In the genomic region with DNA sequence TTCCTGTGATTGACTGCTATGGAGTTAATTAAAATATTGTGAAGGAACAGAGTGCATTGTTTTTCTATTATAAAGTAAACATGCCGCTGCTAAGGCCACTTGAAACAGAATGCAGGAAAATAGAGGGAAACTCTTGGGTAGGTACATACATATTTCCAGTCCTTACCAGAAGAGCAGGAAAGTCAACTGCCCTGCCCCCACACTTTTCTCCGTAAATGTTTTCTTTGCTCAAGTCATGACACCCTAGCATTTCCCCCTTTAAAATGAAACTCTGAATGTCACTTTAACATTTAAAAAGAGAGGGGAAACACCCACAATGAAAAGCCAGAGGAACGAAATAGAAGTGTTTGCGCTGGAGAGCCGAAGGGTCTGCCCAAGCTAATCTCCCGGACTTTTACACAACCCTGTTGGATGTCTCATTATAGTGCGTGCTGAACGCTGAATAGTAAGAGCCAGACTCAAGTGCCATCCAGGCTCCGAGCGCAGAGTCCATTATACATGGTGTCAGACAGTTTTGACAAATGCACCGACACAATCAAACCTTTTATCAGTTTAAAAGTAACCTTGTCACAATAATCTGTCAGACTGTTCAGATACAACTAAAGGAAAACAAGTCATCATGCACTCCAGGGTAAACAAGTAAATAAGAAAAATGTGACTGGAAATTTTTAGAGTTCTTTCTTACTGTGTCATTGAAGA, we compare ENCODE assay signal across 12 cellular contexts.
DNase-seq lines count a peak whose midpoint lies in the region; ATAC-seq and TF ChIP-seq lines count a peak whose summit lies in the region.
"Had no signal": no experiment of that assay in that cellular context is flagged by ENCODE, and none has a peak within 500 bp of the region (broad histone marks: within the 10 kb centered on the region; RNA-seq: fewer than 3 reads in every experiment).

No MANE protein-coding gene starts in this region.

- intact Hi-C loops in naive thymus-derived CD4-positive, alpha-beta T cell (cut with micrococcal nuclease), result no loop called here

- H3K36me3 ChIP-seq in SK-N-MC (ENCODE audit: insufficient read depth, low read length) (no peaks in the 10 kb centered on the region), iPS-20b (ENCODE audit: insufficient read depth, low read depth, low read length) (no peaks in the 10 kb centered on the region), skeletal muscle tissue (ENCODE audit: control insufficient read depth in 3 of 3, insufficient read depth in 3 of 3, low read length in 3 of 3) (no peaks in the 10 kb centered on the region), WERI-Rb-1 (no peaks in the 10 kb centered on the region)
- no peaks in the 10 kb centered on the region for H3K36me3 ChIP-seq in naive thymus-derived CD4-positive, alpha-beta T cell (ENCODE audit: control insufficient read depth in 2 of 3, insufficient read depth in 3 of 3, low read length in 3 of 3)

- no peak overlapping the region for H3K27ac Mint-ChIP-seq in naive thymus-derived CD4-positive, alpha-beta T cell
- H3K27ac Mint-ChIP-seq: IgD-negative memory B cell had no signal

- H3K4me1 ChIP-seq in iPS-20b (ENCODE audit: insufficient read depth, low read length) (peaks cover 18% of the 10 kb centered on the region; the same call in 1 of the 2 replicates), skeletal muscle tissue (ENCODE audit: control insufficient read depth in 3 of 3, insufficient read depth in 3 of 3, low read length in 3 of 3) (peaks cover 0 to 3% (median 0%) of the 10 kb centered on the region in 3 donors)
- H3K4me1 ChIP-seq in naive thymus-derived CD4-positive, alpha-beta T cell (ENCODE audit: control insufficient read depth in 2 of 2, insufficient read depth in 2 of 2, low read length in 2 of 2), result no peaks in the 10 kb centered on the region

- peak overlapping the region in 5 of 10 donors; percentile 14 to 56 (median 19) for H3K4me3 Mint-ChIP-seq in naive thymus-derived CD4-positive, alpha-beta T cell
- H3K4me3 Mint-ChIP-seq: IgD-negative memory B cell had no signal

- peak overlapping the region; percentile 76 for H3K4me3 ChIP-seq in SK-N-MC
- peak overlapping the region; percentile 51 for H3K4me3 ChIP-seq in iPS-20b (ENCODE audit: low read length)
- peak overlapping the region; percentile 42 to 70 (median 51) for H3K4me3 ChIP-seq in skeletal muscle tissue (ENCODE audit: low read length in 3 of 3)
- no peak overlapping the region for H3K4me3 ChIP-seq in WERI-Rb-1 (ENCODE audit: low read depth, low read length)
- H3K4me3 ChIP-seq in naive thymus-derived CD4-positive, alpha-beta T cell (ENCODE audit: low read length), result no peak overlapping the region

- CTCF ChIA-PET in naive thymus-derived CD4-positive, alpha-beta T cell (lab: Charles Lee), result no interaction called here

- POLR2A ChIA-PET in naive thymus-derived CD4-positive, alpha-beta T cell (lab: Charles Lee), result no interaction called here

- peak overlapping the region; percentile 20 for H3K9ac ChIP-seq in SK-N-MC (ENCODE audit: insufficient read length)
- H3K9ac ChIP-seq in iPS-20b (ENCODE audit: low read depth, low read length), result peak overlapping the region; percentile 31; the same call in 1 of the 2 replicates
- peak overlapping the region; percentile 60 to 71 (median 70) for H3K9ac ChIP-seq in skeletal muscle tissue (ENCODE audit: low read depth in 1 of 3, low read length in 3 of 3)

- peak overlapping the region; percentile 62 for H3K27ac ChIP-seq in SK-N-MC
- H3K27ac ChIP-seq in iPS-20b (ENCODE audit: low read length), result peak overlapping the region; percentile 5
- H3K27ac ChIP-seq in skeletal muscle tissue (ENCODE audit: low read depth, low read length), result peak overlapping the region; percentile 64
- H3K27ac ChIP-seq in WERI-Rb-1, result no peak overlapping the region
- H3K27ac ChIP-seq in naive thymus-derived CD4-positive, alpha-beta T cell (ENCODE audit: low read depth, low read length), result no peak overlapping the region
- H3K27ac ChIP-seq: 22Rv1 had no signal

- no peak for ATAC-seq in naive thymus-derived CD4-positive, alpha-beta T cell

- peaks cover 0 to 9% (median 3%) of the 10 kb centered on the region in 7 donors for H3K4me1 Mint-ChIP-seq in naive thymus-derived CD4-positive, alpha-beta T cell
- H3K4me1 Mint-ChIP-seq: IgD-negative memory B cell had no signal

- H3K36me3 Mint-ChIP-seq in naive thymus-derived CD4-positive, alpha-beta T cell, result peaks cover 0 to 4% (median 0%) of the 10 kb centered on the region in 5 donors
- H3K36me3 Mint-ChIP-seq: IgD-negative memory B cell had no signal

- no peak for TF ChIP-seq CTCF in WERI-Rb-1 (IDR thresholded peaks at IDR 0.05; ENCODE audit: low read depth, low read length)

- DNase-seq in NCI-H1417 (lab: John Stamatoyannopoulos, UW) (peak; percentile 62 to 90 (median 84)), NCI-H1417 treated with DMSO at 0.1 percent for 48 hours (lab: John Stamatoyannopoulos, UW) (no peak), SK-N-MC (ENCODE audit: low read depth, low spot score) (no peak), WERI-Rb-1 (no peak)
- DNase-seq in NK-92 treated with Interleukin-12 subunit alpha and Interleukin-12 subunit beta, amount 100 ng/mL, for 24 hours (lab: John Stamatoyannopoulos, UW), result no peak
- DNase-seq in naive thymus-derived CD4-positive, alpha-beta T cell, result no peak
- DNase-seq: activated CD4-positive, CD25-positive, alpha-beta regulatory T cell; effector CD8-positive, alpha-beta T cell had no signal

- H3K27me3 ChIP-seq in iPS-20b (ENCODE audit: insufficient read depth, low read length) (no peaks in the 10 kb centered on the region), skeletal muscle tissue (ENCODE audit: control insufficient read depth in 3 of 3, insufficient read depth in 3 of 3, low read length in 3 of 3) (no peaks in the 10 kb centered on the region), WERI-Rb-1 (ENCODE audit: insufficient read depth, low read depth, severe bottlenecking) (no peaks in the 10 kb centered on the region)
- no peaks in the 10 kb centered on the region for H3K27me3 ChIP-seq in naive thymus-derived CD4-positive, alpha-beta T cell (ENCODE audit: control insufficient read depth in 2 of 2, insufficient read depth in 2 of 2, low read length in 2 of 2)

- peaks cover 0 to 16% (median 4%) of the 10 kb centered on the region in 11 donors for H3K9me3 Mint-ChIP-seq in naive thymus-derived CD4-positive, alpha-beta T cell

- H3K27me3 Mint-ChIP-seq in naive thymus-derived CD4-positive, alpha-beta T cell, result peaks cover 0 to 23% (median 8%) of the 10 kb centered on the region in 5 donors
- H3K27me3 Mint-ChIP-seq: IgD-negative memory B cell had no signal

- no peaks in the 10 kb centered on the region for H3K9me3 ChIP-seq in SK-N-MC (ENCODE audit: low read depth, low read length)
- H3K9me3 ChIP-seq in iPS-20b (ENCODE audit: insufficient read depth, low read depth, low read length), result no peaks in the 10 kb centered on the region
- no peaks in the 10 kb centered on the region for H3K9me3 ChIP-seq in skeletal muscle tissue (ENCODE audit: control insufficient read depth in 3 of 3, low read length in 3 of 3)
- H3K9me3 ChIP-seq in WERI-Rb-1 (ENCODE audit: severe bottlenecking), result no peaks in the 10 kb centered on the region
- H3K9me3 ChIP-seq in naive thymus-derived CD4-positive, alpha-beta T cell (ENCODE audit: control insufficient read depth in 2 of 3, low read length in 3 of 3), result no peaks in the 10 kb centered on the region

Comparison
In these comparisons a context has a peak if more than half of its experiments do, and no peak if none do; other contexts are left out.
1. DNase-seq: peak in NCI-H1417 (3 of 3); none in NCI-H1417 treated with DMSO at 0.1 percent for 48 hours (single experiment), SK-N-MC (single experiment), WERI-Rb-1 (single experiment), NK-92 treated with Interleukin-12 subunit alpha and Interleukin-12 subunit beta, amount 100 ng/mL, for 24 hours (single experiment) and naive thymus-derived CD4-positive, alpha-beta T cell (0 of 9).
2. H3K27ac ChIP-seq: peak in SK-N-MC (single experiment), iPS-20b (single experiment) and skeletal muscle tissue (single experiment); none in WERI-Rb-1 (single experiment) and naive thymus-derived CD4-positive, alpha-beta T cell (single experiment).
3. H3K4me3 ChIP-seq: peak in SK-N-MC (single experiment), iPS-20b (single experiment) and skeletal muscle tissue (3 of 3); none in WERI-Rb-1 (single experiment) and naive thymus-derived CD4-positive, alpha-beta T cell (single experiment).
4. H3K9ac ChIP-seq: peak in every context shown above with its lines; median percentile 70 in skeletal muscle tissue; 31 in iPS-20b; 20 in SK-N-MC.